ENCODE assay signal across 22 cellular contexts in genomic region chr2:190149942-190150341, GRCh38.
"Had no signal": no experiment of that assay in that cellular context is flagged by ENCODE, and none has a peak within 500 bp of the region (broad histone marks: within the 10 kb centered on the region; RNA-seq: fewer than 3 reads in every experiment).

No MANE protein-coding gene starts in this region.

- H3K9me3 ChIP-seq: breast epithelium, esophagus squamous epithelium, tibial nerve had no signal

- H3K4me1 ChIP-seq: breast epithelium, esophagus squamous epithelium, gastroesophageal sphincter, tibial nerve had no signal

- H3K36me3 Mint-ChIP-seq: activated naive CD8-positive, alpha-beta T cell treated with anti-CD3 and anti-CD28 coated beads, Interleukin-2, amount 10 ng/mL, durations not matched to agents 7 days and 5 days; memory B cell; naive B cell had no signal

- ATAC-seq: gastroesophageal sphincter; left colon; stimulated activated naive CD8-positive, alpha-beta T cell treated with anti-CD3 and anti-CD28 coated beads, Interleukin-15, amount 100 ng/mL, for 72 hours had no signal

- H3K27me3 Mint-ChIP-seq: activated CD4-positive, alpha-beta memory T cell treated with anti-CD3 and anti-CD28 coated beads for 36 hours; memory B cell; stimulated activated naive CD8-positive, alpha-beta T cell treated with anti-CD3 and anti-CD28 coated beads, Interleukin-15, amount 100 ng/mL, for 72 hours had no signal

- DNase-seq: activated CD4-positive, alpha-beta memory T cell treated with anti-CD3 and anti-CD28 coated beads for 36 hours; activated CD4-positive, alpha-beta T cell treated with anti-CD3 and anti-CD28 coated beads for 48 hours; activated CD4-positive, CD25-positive, alpha-beta regulatory T cell; activated naive CD4-positive, alpha-beta T cell treated with Interleukin-2 at 50 U/mL for 16 hours; activated naive CD8-positive, alpha-beta T cell treated with anti-CD3 and anti-CD28 coated beads, Interleukin-2, amount 10 ng/mL, durations not matched to agents 7 days and 5 days; activated T-cell treated with anti-CD3 and anti-CD28 coated beads, Interleukin-2, amount 50 U/mL, for 48 hours; amniotic stem cell; dorsolateral prefrontal cortex; esophagus squamous epithelium; head of caudate nucleus; hypothalamus; left colon; naive B cell; retina; stimulated activated CD4-positive, alpha-beta T cell treated with anti-CD3 and anti-CD28 coated beads, Interleukin-4, amount 100 ng/mL, for 4 hours; stimulated activated naive CD8-positive, alpha-beta T cell treated with anti-CD3 and anti-CD28 coated beads, Interleukin-15, amount 100 ng/mL, for 72 hours had no signal

- H3K4me1 Mint-ChIP-seq: activated naive CD8-positive, alpha-beta T cell treated with anti-CD3 and anti-CD28 coated beads, Interleukin-2, amount 10 ng/mL, durations not matched to agents 7 days and 5 days; central memory CD8-positive, alpha-beta T cell; memory B cell; naive B cell; stimulated activated naive CD8-positive, alpha-beta T cell treated with anti-CD3 and anti-CD28 coated beads, Interleukin-15, amount 100 ng/mL, for 72 hours had no signal

- H3K27ac ChIP-seq: breast epithelium, dorsolateral prefrontal cortex, esophagus squamous epithelium, gastroesophageal sphincter, tibial nerve had no signal

- H3K27me3 ChIP-seq: breast epithelium, dorsolateral prefrontal cortex, esophagus squamous epithelium, gastroesophageal sphincter, tibial nerve had no signal

- H3K4me3 Mint-ChIP-seq: activated CD4-positive, alpha-beta memory T cell treated with anti-CD3 and anti-CD28 coated beads for 36 hours; activated naive CD8-positive, alpha-beta T cell treated with anti-CD3 and anti-CD28 coated beads, Interleukin-2, amount 10 ng/mL, durations not matched to agents 7 days and 5 days; central memory CD8-positive, alpha-beta T cell; memory B cell; naive B cell; stimulated activated naive CD8-positive, alpha-beta T cell treated with anti-CD3 and anti-CD28 coated beads, Interleukin-15, amount 100 ng/mL, for 72 hours; T-helper 1 cell treated with Interleukin-12 subunit alpha and Interleukin-12 subunit beta and Interleukin-4 antibody, amounts not matched to agents 30 μg/mL and 1 μg/mL, for 36 hours had no signal

- H3K27ac Mint-ChIP-seq: activated CD4-positive, alpha-beta memory T cell treated with anti-CD3 and anti-CD28 coated beads for 36 hours; activated naive CD8-positive, alpha-beta T cell treated with anti-CD3 and anti-CD28 coated beads, Interleukin-2, amount 10 ng/mL, durations not matched to agents 7 days and 5 days; memory B cell; naive B cell; stimulated activated naive CD8-positive, alpha-beta T cell treated with anti-CD3 and anti-CD28 coated beads, Interleukin-15, amount 100 ng/mL, for 72 hours; T-helper 1 cell treated with Interleukin-12 subunit alpha and Interleukin-12 subunit beta and Interleukin-4 antibody, amounts not matched to agents 30 μg/mL and 1 μg/mL, for 36 hours had no signal

- H3K36me3 ChIP-seq: breast epithelium, esophagus squamous epithelium, gastroesophageal sphincter, tibial nerve had no signal

- H3K4me3 ChIP-seq: breast epithelium, dorsolateral prefrontal cortex, esophagus squamous epithelium, gastroesophageal sphincter, tibial nerve had no signal
